In genomic region chr3:28853830-28854229, GRCh38 we compare ENCODE assay signal across 15 cellular contexts.
A peak's percentile ranks its signal among the peaks of the same experiment; 100 is the strongest.
DNase-seq lines count a peak whose midpoint lies in the region; ATAC-seq and TF ChIP-seq lines count a peak whose summit lies in the region.
"Had no signal": no experiment of that assay in that cellular context is flagged by ENCODE, and none has a peak within 500 bp of the region (broad histone marks: within the 10 kb centered on the region; RNA-seq: fewer than 3 reads in every experiment).

No MANE protein-coding gene starts in this region.

- RAD21 ChIA-PET in HCT116 (lab: Charles Lee; ENCODE audit: low non-redundant PET in 1 of 2, low total read pairs in 2 of 2, uncharacterized antibody in 2 of 2, unreplicated experiment in 2 of 2) = no interaction called here

- TF ChIP-seq RAD21 in HCT116 (IDR thresholded peaks at IDR 0.05; ENCODE audit: low read depth) = peak; percentile 29
- peak; percentile 52 for TF ChIP-seq RAD21 in SK-N-SH (IDR thresholded peaks at IDR 0.05; ENCODE audit: low read length)

- H3K9ac ChIP-seq in HCT116 (ENCODE audit: low read length) = no peak overlapping the region
- no peak overlapping the region for H3K9ac ChIP-seq in SK-N-SH

- DNase-seq in A172 (ENCODE audit: low spot score) (peak; percentile 13), HCT116 (ENCODE audit: low read depth, low spot score) (no peak), SK-N-SH (no peak), fibroblast of the aortic adventitia (ENCODE audit: low read depth) (peak; percentile 46), SKM-1 (lab: John Stamatoyannopoulos, UW; ENCODE audit: unreplicated experiment) (no peak), NCI-H510A (lab: John Stamatoyannopoulos, UW) (no peak), SHP77 treated with DMSO at 0.1 percent for 48 hours (lab: John Stamatoyannopoulos, UW) (no peak), erythroblast (lab: John Stamatoyannopoulos, UW) (no peak)
- DNase-seq: activated naive CD4-positive, alpha-beta T cell treated with Interleukin-2 at 50 U/mL for 16 hours; BE2C; stimulated activated CD4-positive, alpha-beta T cell treated with anti-CD3 and anti-CD28 coated beads, Interleukin-4, amount 100 ng/mL, for 1 hour had no signal

- no peak overlapping the region for H2AFZ ChIP-seq in HCT116 (ENCODE audit: low read depth, low read length, poor library complexity, severe bottlenecking)
- no peak overlapping the region for H2AFZ ChIP-seq in SK-N-SH (ENCODE audit: low read depth)

- H3K9me3 ChIP-seq in HCT116 (ENCODE audit: control insufficient read depth in 1 of 2, insufficient read depth in 1 of 2, low read depth in 1 of 2, low read length in 2 of 2) = no peaks in the 10 kb centered on the region
- H3K9me3 ChIP-seq in SK-N-SH = no peaks in the 10 kb centered on the region
- H3K9me3 ChIP-seq: BE2C, esophagus muscularis mucosa, prostate gland had no signal

- H3K4me1 ChIP-seq in HCT116 (ENCODE audit: control insufficient read depth in 1 of 2, insufficient read depth in 2 of 2, low read length in 2 of 2) (no peaks in the 10 kb centered on the region), SK-N-SH (ENCODE audit: control insufficient read depth in 1 of 2, insufficient read depth in 2 of 2, low read depth in 1 of 2, low read length in 1 of 2) (peaks cover 0 to 3% of the 10 kb centered on the region in 2 experiments; a peak in 2 of 4 replicates)
- H3K4me1 ChIP-seq: BE2C, esophagus muscularis mucosa, prostate gland had no signal

- TF ChIP-seq EP300 in SK-N-SH (IDR thresholded peaks at IDR 0.05; ENCODE audit: borderline replicate concordance in 1 of 2, low read depth in 1 of 2, low read length in 1 of 2) = no peak

- H3K79me2 ChIP-seq in HCT116 (ENCODE audit: insufficient read depth, low read length) (no peaks in the 10 kb centered on the region), SK-N-SH (ENCODE audit: insufficient read depth) (no peaks in the 10 kb centered on the region)

- POLR2A ChIA-PET in HCT116 (lab: Charles Lee) (no interaction called here), SK-N-SH (lab: Yijun Ruan, JAX) (no interaction called here)

- H3K27ac ChIP-seq in HCT116 (ENCODE audit: low read depth, low read length) = no peak overlapping the region
- H3K27ac ChIP-seq in SK-N-SH (ENCODE audit: low read depth in 2 of 2, low read length in 1 of 2) = no peak overlapping the region
- H3K27ac ChIP-seq: esophagus muscularis mucosa, HL-60, prostate gland had no signal

- BruUV-seq in HCT116 (replicated peaks; lab: Mats Ljungman, UMichigan) = no TSS peak

- H3K4me2 ChIP-seq in HCT116 (ENCODE audit: low read length) (no peak overlapping the region), SK-N-SH (no peak overlapping the region)

- intact Hi-C loops in HCT116 (cut with micrococcal nuclease) = no loop called here

- H3K4me3 ChIP-seq in HCT116 (replicated peaks in 1 of 2; ENCODE audit: low read depth in 1 of 2, low read length in 2 of 2) (no peak overlapping the region), SK-N-SH (ENCODE audit: low read depth in 2 of 2, low read length in 1 of 2) (no peak overlapping the region), fibroblast of the aortic adventitia (ENCODE audit: low read depth, low read length) (no peak overlapping the region)
- H3K4me3 ChIP-seq: esophagus muscularis mucosa, prostate gland had no signal

- no peaks in the 10 kb centered on the region for H3K27me3 ChIP-seq in HCT116 (ENCODE audit: insufficient read depth, low read length)
- H3K27me3 ChIP-seq in SK-N-SH (ENCODE audit: insufficient read depth) = no peaks in the 10 kb centered on the region
- H3K27me3 ChIP-seq: BE2C, esophagus muscularis mucosa had no signal

- no peak for ATAC-seq in HCT116
- ATAC-seq: stimulated activated effector memory CD8-positive, alpha-beta T cell treated with anti-CD3 and anti-CD28 coated beads, Interleukin-12 subunit alpha, Interleukin-12 subunit beta, amount 100 ng/mL, for 72 hours had no signal

- CTCF ChIA-PET in HCT116 (lab: Charles Lee) = no interaction called here
- CTCF ChIA-PET in SK-N-SH (lab: Yijun Ruan, JAX) = interaction anchor here (0.6 to 1.5 kb wide), 5 partner anchors 10 to 1839 kb away, joined by 3 to 7 read pairs (median 3); no protein-coding TSS in a partner anchor

- H3K9me2 ChIP-seq in HCT116 (ENCODE audit: insufficient read depth) = no peaks in the 10 kb centered on the region
- H3K9me2 ChIP-seq in SK-N-SH = no peaks in the 10 kb centered on the region

- H3F3A ChIP-seq in SK-N-SH (replicated peaks; ENCODE audit: insufficient read depth) = no peaks in the 10 kb centered on the region

- no peaks in the 10 kb centered on the region for H4K20me1 ChIP-seq in HCT116 (ENCODE audit: insufficient read depth)
- no peaks in the 10 kb centered on the region for H4K20me1 ChIP-seq in SK-N-SH (ENCODE audit: insufficient read depth)

- no peak for TF ChIP-seq POLR2A in HCT116 (IDR thresholded peaks at IDR 0.05; ENCODE audit: borderline replicate concordance, extremely low read depth, insufficient read depth, insufficient read length)
- no peak for TF ChIP-seq POLR2A in erythroblast (IDR thresholded peaks at IDR 0.05; ENCODE audit: low read length)

- TF ChIP-seq CTCF in HCT116 (IDR thresholded peaks at IDR 0.05 in 2 of 3, conservative IDR thresholded peaks at IDR 0.05 in 1 of 3; ENCODE audit: borderline replicate concordance in 1 of 3, insufficient read depth in 1 of 3, low read depth in 2 of 3, low read length in 2 of 3) = no peak; a peak in 1 of 6 replicates
- peak; percentile 51 for TF ChIP-seq CTCF in SK-N-SH (IDR thresholded peaks at IDR 0.05)
- no peak for TF ChIP-seq CTCF in fibroblast of the aortic adventitia (IDR thresholded peaks at IDR 0.05; ENCODE audit: insufficient read depth, low read length)

- H3K36me3 ChIP-seq in HCT116 (ENCODE audit: control insufficient read depth in 1 of 2, insufficient read depth in 2 of 2, low read length in 2 of 2) = no peaks in the 10 kb centered on the region
- no peaks in the 10 kb centered on the region for H3K36me3 ChIP-seq in SK-N-SH (replicated peaks in 1 of 2; ENCODE audit: control insufficient read depth in 1 of 2, insufficient read depth in 2 of 2, low read length in 1 of 2)
- H3K36me3 ChIP-seq: BE2C, esophagus muscularis mucosa, prostate gland had no signal

- 7% methylated on average over 1 of the region's 1 CpG for WGBS in SK-N-SH (ENCODE audit: low lambda C conversion rate)

TF ChIP-seq in HCT116, 20 proteins besides CTCF, POLR2A, EP300 and RAD21:
- TF ChIP-seq ZBTB33 (IDR thresholded peaks at IDR 0.05; ENCODE audit: extremely low read depth, insufficient replicate concordance, low read length) = no peak

TF ChIP-seq in SK-N-SH, 30 proteins besides CTCF, POLR2A, EP300 and RAD21:
- no peak for TF ChIP-seq RFX5 (IDR thresholded peaks at IDR 0.05; ENCODE audit: low read length)

Comparison
In these comparisons a context has a peak if more than half of its experiments do, and no peak if none do; other contexts are left out.
1. DNase-seq: peak in A172 (single experiment) and fibroblast of the aortic adventitia (single experiment); none in HCT116 (single experiment), SK-N-SH (single experiment), SKM-1 (single experiment), NCI-H510A (single experiment), SHP77 treated with DMSO at 0.1 percent for 48 hours (single experiment) and erythroblast (0 of 2).